8 cellular contexts compared by ENCODE assay signal in the genomic region with DNA sequence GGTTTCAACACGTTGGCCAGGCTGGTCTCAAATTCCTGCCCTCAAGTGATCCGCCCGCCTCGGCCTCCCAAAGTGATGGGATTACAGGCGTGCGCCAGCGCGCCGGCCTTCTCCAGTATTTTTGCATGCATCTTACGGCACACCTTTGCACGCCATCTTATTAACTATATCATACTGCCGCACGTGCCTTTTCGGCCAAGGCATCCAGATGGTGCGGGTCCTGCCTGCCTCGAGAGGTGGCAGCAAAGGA. TPM values are rescaled to one million over a fixed set of nuclear protein-coding genes. Genes with fewer than 3 reads are reported as not detected.
DNase-seq lines count a peak whose midpoint lies in the region; ATAC-seq, FAIRE-seq and TF ChIP-seq lines count a peak whose summit lies in the region.

No MANE protein-coding gene starts in this region.

- DNase-seq in H9 (peak; percentile 93), T-helper 17 cell (no peak), small intestine (no peak), hippocampal formation (lab: John Stamatoyannopoulos, UW) (no peak), iPS-NIHi7 (ENCODE audit: extremely low spot score) (no peak)
- DNase-seq in activated CD8-positive, alpha-beta memory T cell treated with anti-CD3 and anti-CD28 coated beads, Interleukin-2, amount 50 U/mL, for 48 hours, result no peak

- peak overlapping the region; percentile 62 to 93 (median 80) for H3K4me3 ChIP-seq in BLaER1 treated with 17β-estradiol and CSF1 and Interleukin-3, amounts not matched to agents 10 nM and 100 nM
- peak overlapping the region; percentile 72 to 76 for H3K4me3 ChIP-seq in gastroesophageal sphincter
- H3K4me3 ChIP-seq in small intestine (ENCODE audit: low read depth in 1 of 2, low read length in 2 of 2), result peak overlapping the region; percentile 77 to 87

- peaks cover 6% of the 10 kb centered on the region for H3K23me2 ChIP-seq in H9 (ENCODE audit: insufficient read length, low read depth, low read length, poor library complexity, severe bottlenecking)

- peak; percentile 49; the same call in 2 of the 3 replicates for TF ChIP-seq CTCF in H9 (conservative IDR thresholded peaks at IDR 0.05)
- TF ChIP-seq CTCF in gastroesophageal sphincter (IDR thresholded peaks at IDR 0.05), result peak in 3 of 4 experiments; percentile 36 to 59 (median 58)

- TF ChIP-seq EP300 in gastroesophageal sphincter (IDR thresholded peaks at IDR 0.05), result no peak

- no peak overlapping the region for H2BK15ac ChIP-seq in H9 (ENCODE audit: low read depth, low read length)

- no peak overlapping the region for H2BK12ac ChIP-seq in H9 (ENCODE audit: insufficient read length, low read depth, low read length)

- H2BK20ac ChIP-seq in H9 (ENCODE audit: low read depth, low read length, poor library complexity, severe bottlenecking), result no peak overlapping the region

- no peak for TF ChIP-seq POLR2A in gastroesophageal sphincter (IDR thresholded peaks at IDR 0.05)

- no peak overlapping the region for H3K23ac ChIP-seq in H9 (ENCODE audit: insufficient read length, low read depth, low read length)

- H3K4me2 ChIP-seq in BLaER1 treated with 17β-estradiol and CSF1 and Interleukin-3, amounts not matched to agents 10 nM and 100 nM, result peak overlapping the region; percentile 82 to 99 (median 89)
- peak overlapping the region; percentile 6 for H3K4me2 ChIP-seq in H9 (ENCODE audit: insufficient read depth, insufficient read length, low read length)

- H4K5ac ChIP-seq in H9 (ENCODE audit: insufficient read length, low read depth, low read length), result no peak overlapping the region

- H2AFZ ChIP-seq in H9 (ENCODE audit: low read length), result no peak overlapping the region

- H3T11ph ChIP-seq in H9 (ENCODE audit: low read length), result no peak overlapping the region

- peak overlapping the region; percentile 85 to 100 (median 99) for H3K9ac ChIP-seq in BLaER1 treated with 17β-estradiol and CSF1 and Interleukin-3, amounts not matched to agents 10 nM and 100 nM
- H3K9ac ChIP-seq in H9 (ENCODE audit: extremely low read depth, insufficient read length, low read length), result no peak overlapping the region

- H3K36me3 Mint-ChIP-seq in H9 (ENCODE audit: insufficient read depth in 1 of 3, low read depth in 3 of 3) (peaks cover 12 to 29% (median 26%) of the 10 kb centered on the region in 3 experiments), T-helper 17 cell (ENCODE audit: low read depth) (peaks cover 2% of the 10 kb centered on the region)

- H3K79me2 ChIP-seq in H9 (ENCODE audit: insufficient read depth, low read length), result no peaks in the 10 kb centered on the region; the same call in 1 of the 2 replicates

- no peak overlapping the region for H2BK5ac ChIP-seq in H9 (ENCODE audit: insufficient read length, low read length)

- WGBS in H9 (ENCODE audit: extremely low coverage, insufficient read length, low lambda C conversion rate), result no CpG with 5 or more reads among the region's 16 CpGs
- WGBS in gastroesophageal sphincter (ENCODE audit: low coverage in 1 of 2), 2 donors, result 0 to 17% methylated on average over 1 to 3 of the region's 16 CpGs
- 0 to 2% (median 1%) methylated on average over 16 of the region's 16 CpGs for WGBS in small intestine, 3 donors

- peaks cover 24 to 50% (median 43%) of the 10 kb centered on the region in 10 experiments for H3K4me1 ChIP-seq in BLaER1 treated with 17β-estradiol and CSF1 and Interleukin-3, amounts not matched to agents 10 nM and 100 nM
- H3K4me1 ChIP-seq in H9 (ENCODE audit: insufficient read depth, low read length) (no peaks in the 10 kb centered on the region), gastroesophageal sphincter (peaks cover 0 to 34% (median 8%) of the 10 kb centered on the region in 3 donors), small intestine (ENCODE audit: control insufficient read depth in 2 of 2, insufficient read depth in 1 of 2, low read depth in 1 of 2, low read length in 1 of 2) (peaks cover 0 to 5% of the 10 kb centered on the region in 2 donors)

- no peak overlapping the region for H3K56ac ChIP-seq in H9 (ENCODE audit: insufficient read length, low read depth, low read length)

- H3K14ac ChIP-seq in H9 (ENCODE audit: insufficient read depth, low read length), result peak overlapping the region; percentile 11; the same call in 1 of the 2 replicates

- no peak overlapping the region for H3K18ac ChIP-seq in H9 (ENCODE audit: insufficient read length, low read depth, low read length)

- H3K27ac Mint-ChIP-seq in H9 (peak overlapping the region; percentile 70 to 98 (median 91); a peak in 5 of 7 replicates), T-helper 17 cell (peak overlapping the region; percentile 73)

- peaks cover 5 to 10% (median 8%) of the 10 kb centered on the region in 11 experiments for H3K9me3 ChIP-seq in BLaER1 treated with 17β-estradiol and CSF1 and Interleukin-3, amounts not matched to agents 10 nM and 100 nM (replicated peaks in 1 of 11)
- H3K9me3 ChIP-seq in H9 (ENCODE audit: control insufficient read depth, low read depth, low read length) (no peaks in the 10 kb centered on the region), T-helper 17 cell (ENCODE audit: control insufficient read depth, low read length, poor library complexity, severe bottlenecking) (no peaks in the 10 kb centered on the region), gastroesophageal sphincter (no peaks in the 10 kb centered on the region), small intestine (ENCODE audit: control insufficient read depth, low read depth) (no peaks in the 10 kb centered on the region)

- H3K27me3 ChIP-seq in BLaER1 treated with 17β-estradiol and CSF1 and Interleukin-3, amounts not matched to agents 10 nM and 100 nM, result no peaks in the 10 kb centered on the region
- no peaks in the 10 kb centered on the region for H3K27me3 ChIP-seq in H9 (ENCODE audit: insufficient read depth, low read length)
- H3K27me3 ChIP-seq in gastroesophageal sphincter, result no peaks in the 10 kb centered on the region
- H3K27me3 ChIP-seq in small intestine (ENCODE audit: control insufficient read depth in 2 of 2, insufficient read depth in 2 of 2, low read length in 2 of 2), result no peaks in the 10 kb centered on the region

- H4K8ac ChIP-seq in H9 (replicated peaks; ENCODE audit: insufficient read length, low read depth, low read length), result no peak overlapping the region

- H4K20me1 ChIP-seq in BLaER1 treated with 17β-estradiol and CSF1 and Interleukin-3, amounts not matched to agents 10 nM and 100 nM, result peaks cover 0 to 25% (median 16%) of the 10 kb centered on the region in 11 experiments; a peak in 20 of 22 replicates
- no peaks in the 10 kb centered on the region for H4K20me1 ChIP-seq in H9 (ENCODE audit: control insufficient read depth, insufficient read depth, insufficient read length)

- H3K27me3 Mint-ChIP-seq in H9 (ENCODE audit: low read depth) (peaks cover 3% of the 10 kb centered on the region), T-helper 17 cell (no peaks in the 10 kb centered on the region)

- H2AK5ac ChIP-seq in H9 (ENCODE audit: insufficient read length, low read length), result no peak overlapping the region

- no peak overlapping the region for H4K91ac ChIP-seq in H9 (ENCODE audit: insufficient read length, low read depth, low read length)

- H3K27ac ChIP-seq in BLaER1 treated with 17β-estradiol and CSF1 and Interleukin-3, amounts not matched to agents 10 nM and 100 nM, result peak overlapping the region in 10 of 11 experiments; percentile 89 to 100 (median 99); a peak in 20 of 22 replicates
- H3K27ac ChIP-seq in H9 (ENCODE audit: insufficient read length, low read depth, low read length), result no peak overlapping the region
- H3K27ac ChIP-seq in gastroesophageal sphincter, result peak overlapping the region; percentile 94 to 97 (median 95)
- H3K27ac ChIP-seq in small intestine (ENCODE audit: low read depth in 1 of 2, low read length in 1 of 2), result peak overlapping the region in 1 of 2 donors; percentile 100

- H3K4me1 Mint-ChIP-seq in H9 (peaks cover 12 to 14% of the 10 kb centered on the region in 2 experiments), T-helper 17 cell (peaks cover 15% of the 10 kb centered on the region)

- peaks cover 13 to 29% (median 25%) of the 10 kb centered on the region in 11 experiments for H3K36me3 ChIP-seq in BLaER1 treated with 17β-estradiol and CSF1 and Interleukin-3, amounts not matched to agents 10 nM and 100 nM
- peaks cover 0 to 22% of the 10 kb centered on the region in 2 donors for H3K36me3 ChIP-seq in gastroesophageal sphincter
- peaks cover 3 to 4% of the 10 kb centered on the region in 2 donors for H3K36me3 ChIP-seq in small intestine (ENCODE audit: control insufficient read depth in 2 of 2, insufficient read depth in 2 of 2, low read length in 2 of 2)

- peaks cover 2% of the 10 kb centered on the region for H3K79me1 ChIP-seq in H9 (ENCODE audit: insufficient read depth, low read depth, low read length, poor library complexity, severe bottlenecking)

- no peak overlapping the region; the same call in 1 of the 2 replicates for H3K4ac ChIP-seq in H9 (ENCODE audit: low read depth, low read length)

- no peak overlapping the region for H2BK120ac ChIP-seq in H9 (ENCODE audit: low read depth, low read length, poor library complexity, severe bottlenecking)

- no peak for ATAC-seq in T-helper 17 cell
- ATAC-seq in gastroesophageal sphincter, result no peak

- H3K9me3 Mint-ChIP-seq in H9, result peaks cover 0 to 6% of the 10 kb centered on the region in 2 experiments; a peak in 3 of 5 replicates

- H3K4me3 Mint-ChIP-seq in H9, result peak overlapping the region; percentile 83 to 87
- H3K4me3 Mint-ChIP-seq in T-helper 17 cell, result peak overlapping the region; percentile 94

- FAIRE-seq in small intestine (lab: Jason Lieb, UNC), result no peak

RNA-seq across cellular contexts. Expression of a gene that starts 0.8 kb away (rescaled TPM):
- total RNA-seq in H9 (2021) (60.4 and 66.0 TPM in 2 replicates), T-helper 17 cell (10 to 100 TPM; 50.2 to 60.8 TPM), gastroesophageal sphincter (10 to 100 TPM; 18.0 to 46.7 (median 35.5) TPM)
- polyA plus RNA-seq in small intestine, result 10 to 100 TPM; 20.3 to 44.1 (median 26.8) TPM

RNA-seq across cellular contexts. Expression of a gene that starts 14.5 kb away (rescaled TPM):
- total RNA-seq in H9 (2021), result 75.6 and 76.0 TPM in 2 replicates
- 10 to 100 TPM; 11.9 TPM for total RNA-seq in T-helper 17 cell
- total RNA-seq in gastroesophageal sphincter, result 10 to 100 TPM in 2 of 4 donors, 1 to 10 TPM in 2; 7.7 to 18.7 (median 11.0) TPM
- polyA plus RNA-seq in small intestine, result 10 to 100 TPM; 14.3 to 59.3 (median 15.4) TPM

RNA-seq across cellular contexts. Expression of a gene that starts 33.4 kb away (rescaled TPM):
- total RNA-seq in H9 (2021) (10.0 TPM in 2 replicates), T-helper 17 cell (10 to 100 TPM; 28.0 to 32.6 TPM), gastroesophageal sphincter (10 to 100 TPM; 12.5 to 21.8 (median 13.3) TPM)
- polyA plus RNA-seq in small intestine, result 10 to 100 TPM; 19.6 to 35.1 (median 31.9) TPM
